In genomic region chr11:102367364-102367763, GRCh38 we compare ENCODE assay signal across 8 cellular contexts. TPM values are rescaled to one million over a fixed set of nuclear protein-coding genes. Genes with fewer than 3 reads are reported as not detected.
DNase-seq lines count a peak whose midpoint lies in the region; ATAC-seq and TF ChIP-seq lines count a peak whose summit lies in the region.

No MANE protein-coding gene starts in this region.

- POLR2A ChIA-PET in activated CD4-positive, alpha-beta memory T cell treated with anti-CD3 and anti-CD28 coated beads for 36 hours (lab: Charles Lee) = interaction anchor here (0.8 kb wide), 1 partner anchor 8 kb away, joined by 3 read pairs; no protein-coding TSS in a partner anchor
- POLR2A ChIA-PET in activated CD4-positive, alpha-beta memory T cell treated with anti-CD3 and anti-CD28 coated beads, Interleukin-2, amount 10 ng/mL, durations not matched to agents 7 days and 5 days (lab: Charles Lee) = interaction anchor here (0.7 to 1.5 kb wide), 4 partner anchors 18 to 26 kb away, joined by 3 to 5 read pairs (median 4); no protein-coding TSS in a partner anchor

- H3K9me3 Mint-ChIP-seq in activated CD4-positive, alpha-beta memory T cell treated with anti-CD3 and anti-CD28 coated beads for 36 hours = no peaks in the 10 kb centered on the region
- H3K9me3 Mint-ChIP-seq in activated CD4-positive, alpha-beta memory T cell treated with anti-CD3 and anti-CD28 coated beads, Interleukin-2, amount 10 ng/mL, durations not matched to agents 7 days and 5 days = no peaks in the 10 kb centered on the region
- no peaks in the 10 kb centered on the region for H3K9me3 Mint-ChIP-seq in osteocyte (ENCODE audit: unreplicated experiment)

- H3K27ac Mint-ChIP-seq in activated CD4-positive, alpha-beta memory T cell treated with anti-CD3 and anti-CD28 coated beads for 36 hours = peak overlapping the region; percentile 15
- no peak overlapping the region for H3K27ac Mint-ChIP-seq in activated CD4-positive, alpha-beta memory T cell treated with anti-CD3 and anti-CD28 coated beads, Interleukin-2, amount 10 ng/mL, durations not matched to agents 7 days and 5 days
- H3K27ac Mint-ChIP-seq in osteocyte (ENCODE audit: unreplicated experiment) = peak overlapping the region; percentile 54

- TF ChIP-seq CTCF in osteocyte (IDR thresholded peaks at IDR 0.05) = peak; percentile 62

- peaks cover 55% of the 10 kb centered on the region for H3K36me3 Mint-ChIP-seq in activated CD4-positive, alpha-beta memory T cell treated with anti-CD3 and anti-CD28 coated beads for 36 hours
- H3K36me3 Mint-ChIP-seq in activated CD4-positive, alpha-beta memory T cell treated with anti-CD3 and anti-CD28 coated beads, Interleukin-2, amount 10 ng/mL, durations not matched to agents 7 days and 5 days (ENCODE audit: low read depth) = peaks cover 58% of the 10 kb centered on the region
- peaks cover 29% of the 10 kb centered on the region for H3K36me3 Mint-ChIP-seq in osteocyte (ENCODE audit: unreplicated experiment)

- no peaks in the 10 kb centered on the region for H3K27me3 Mint-ChIP-seq in activated CD4-positive, alpha-beta memory T cell treated with anti-CD3 and anti-CD28 coated beads for 36 hours
- no peaks in the 10 kb centered on the region for H3K27me3 Mint-ChIP-seq in activated CD4-positive, alpha-beta memory T cell treated with anti-CD3 and anti-CD28 coated beads, Interleukin-2, amount 10 ng/mL, durations not matched to agents 7 days and 5 days
- H3K27me3 Mint-ChIP-seq in osteocyte (ENCODE audit: unreplicated experiment) = no peaks in the 10 kb centered on the region

- CTCF ChIA-PET in activated CD4-positive, alpha-beta memory T cell treated with anti-CD3 and anti-CD28 coated beads for 36 hours (lab: Charles Lee) = interaction anchor here (0.6 to 2.3 kb wide), 14 partner anchors 22 to 299 kb away, joined by 3 to 15 read pairs (median 4); no protein-coding TSS in a partner anchor
- CTCF ChIA-PET in activated CD4-positive, alpha-beta memory T cell treated with anti-CD3 and anti-CD28 coated beads, Interleukin-2, amount 10 ng/mL, durations not matched to agents 7 days and 5 days (lab: Charles Lee) = interaction anchor here (0.8 to 3.1 kb wide), 19 partner anchors 9 to 299 kb away, joined by 3 to 21 read pairs (median 4); no protein-coding TSS in a partner anchor

- intact Hi-C loops in activated CD4-positive, alpha-beta memory T cell treated with anti-CD3 and anti-CD28 coated beads for 36 hours (cut with micrococcal nuclease) = no loop called here

- no peak overlapping the region for H3K4me3 Mint-ChIP-seq in activated CD4-positive, alpha-beta memory T cell treated with anti-CD3 and anti-CD28 coated beads for 36 hours
- H3K4me3 Mint-ChIP-seq in activated CD4-positive, alpha-beta memory T cell treated with anti-CD3 and anti-CD28 coated beads, Interleukin-2, amount 10 ng/mL, durations not matched to agents 7 days and 5 days = no peak overlapping the region
- H3K4me3 Mint-ChIP-seq in osteocyte (ENCODE audit: unreplicated experiment) = no peak overlapping the region

- H3K4me1 Mint-ChIP-seq in activated CD4-positive, alpha-beta memory T cell treated with anti-CD3 and anti-CD28 coated beads for 36 hours (ENCODE audit: low read depth) = peaks cover 22% of the 10 kb centered on the region
- H3K4me1 Mint-ChIP-seq in activated CD4-positive, alpha-beta memory T cell treated with anti-CD3 and anti-CD28 coated beads, Interleukin-2, amount 10 ng/mL, durations not matched to agents 7 days and 5 days = peaks cover 25% of the 10 kb centered on the region
- H3K4me1 Mint-ChIP-seq in osteocyte (ENCODE audit: unreplicated experiment) = no peaks in the 10 kb centered on the region

- ATAC-seq in GM21737 (IDR thresholded peaks at IDR 0.05; ENCODE audit: unreplicated experiment) (no peak), GM21717 (IDR thresholded peaks at IDR 0.05; ENCODE audit: unreplicated experiment) (no peak)

- no peak for DNase-seq in activated CD4-positive, alpha-beta memory T cell treated with anti-CD3 and anti-CD28 coated beads for 36 hours
- no peak for DNase-seq in activated CD4-positive, alpha-beta memory T cell treated with anti-CD3 and anti-CD28 coated beads, Interleukin-2, amount 10 ng/mL, durations not matched to agents 7 days and 5 days
- DNase-seq in NAMALWA (ENCODE audit: low spot score) = peak; percentile 58
- DNase-seq in dermis blood vessel endothelial cell = peak; percentile 54
- DNase-seq in osteocyte (ENCODE audit: extremely low spot score, unreplicated experiment) = no peak
- DNase-seq in activated CD4-positive, CD25-positive, alpha-beta regulatory T cell treated with anti-CD3 and anti-CD28 coated beads, Interleukin-2, amount 50 U/mL, for 72 hours = no peak

RNA-seq across cellular contexts. Expression of gene BIRC2, which starts 20.4 kb away (rescaled TPM):
- total RNA-seq in activated CD4-positive, alpha-beta memory T cell treated with anti-CD3 and anti-CD28 coated beads for 36 hours = 10 to 100 TPM; 33.7 to 34.3 TPM
- total RNA-seq in activated CD4-positive, alpha-beta memory T cell treated with anti-CD3 and anti-CD28 coated beads, Interleukin-2, amount 10 ng/mL, durations not matched to agents 7 days and 5 days = 10 to 100 TPM; 36.0 to 39.7 TPM
- total RNA-seq in dermis blood vessel endothelial cell = 57.8 and 70.1 TPM in 2 replicates
- 46.0 and 51.3 TPM in 2 replicates for total RNA-seq in osteocyte

RNA-seq across cellular contexts. Expression of gene BIRC3, which starts 50.1 kb away (rescaled TPM):
- 100 to 1,000 TPM; 135 to 139 TPM for total RNA-seq in activated CD4-positive, alpha-beta memory T cell treated with anti-CD3 and anti-CD28 coated beads for 36 hours
- total RNA-seq in activated CD4-positive, alpha-beta memory T cell treated with anti-CD3 and anti-CD28 coated beads, Interleukin-2, amount 10 ng/mL, durations not matched to agents 7 days and 5 days = 10 to 100 TPM; 79.0 to 80.0 TPM
- 3.6 and 8.7 TPM in 2 replicates for total RNA-seq in dermis blood vessel endothelial cell
- 1.0 and 1.5 TPM in 2 replicates for total RNA-seq in osteocyte

Comparison
In these comparisons a context has a peak if more than half of its experiments do, and no peak if none do; other contexts are left out.
1. DNase-seq: peak in NAMALWA (single experiment) and dermis blood vessel endothelial cell (single experiment); none in activated CD4-positive, alpha-beta memory T cell treated with anti-CD3 and anti-CD28 coated beads for 36 hours (single experiment), activated CD4-positive, alpha-beta memory T cell treated with anti-CD3 and anti-CD28 coated beads, Interleukin-2, amount 10 ng/mL, durations not matched to agents 7 days and 5 days (single experiment), osteocyte (single experiment) and activated CD4-positive, CD25-positive, alpha-beta regulatory T cell treated with anti-CD3 and anti-CD28 coated beads, Interleukin-2, amount 50 U/mL, for 72 hours (single experiment).